Comparison of ENCODE assay signal across 21 cellular contexts in genomic region chr7:80373431-80374032, GRCh38.
"Had no signal": no experiment of that assay in that cellular context is flagged by ENCODE, and none has a peak within 500 bp of the region (broad histone marks: within the 10 kb centered on the region; RNA-seq: fewer than 3 reads in every experiment).

No MANE protein-coding gene starts in this region.

- H3K4me2 ChIP-seq: neural progenitor cell had no signal

- H3K4me3 ChIP-seq: cardiac muscle cell, heart left ventricle, neural progenitor cell, spleen, upper lobe of right lung had no signal

- H3K36me3 ChIP-seq: cardiac muscle cell, heart left ventricle, neural progenitor cell, spleen, upper lobe of right lung, WERI-Rb-1 had no signal

- DNase-seq: activated CD4-positive, alpha-beta T cell treated with anti-CD3 and anti-CD28 coated beads, Interleukin-2, amount 10 ng/mL, durations not matched to agents 7 days and 5 days; activated CD4-positive, CD25-positive, alpha-beta regulatory T cell treated with anti-CD3 and anti-CD28 coated beads, Interleukin-2, amount 50 U/mL, for 72 hours; activated CD8-positive, alpha-beta memory T cell treated with anti-CD3 and anti-CD28 coated beads, Interleukin-2, amount 10 ng/mL, durations not matched to agents 7 days and 5 days; activated CD8-positive, alpha-beta T cell treated with anti-CD3 and anti-CD28 coated beads for 36 hours; activated gamma-delta T cell; activated naive CD4-positive, alpha-beta T cell treated with anti-CD3 and anti-CD28 coated beads, Interleukin-2, amount 50 U/mL, for 16 hours; activated naive CD8-positive, alpha-beta T cell treated with anti-CD3 and anti-CD28 coated beads, Interleukin-2, amount 50 U/mL, for 24 hours; activated T-cell treated with anti-CD3 and anti-CD28 coated beads for 4 hours; heart left ventricle; mesenchymal stem cell; naive thymus-derived CD4-positive, alpha-beta T cell; retina; spleen; stimulated activated CD4-positive, alpha-beta T cell treated with anti-CD3 and anti-CD28 coated beads, Interleukin-4, amount 100 ng/mL, for 24 hours; stimulated activated naive CD4-positive, alpha-beta T cell treated with Interleukin-2 at 50 U/mL for 16 hours; upper lobe of right lung; WERI-Rb-1 had no signal

- H3K9me3 ChIP-seq: upper lobe of right lung had no signal

- FAIRE-seq: islet of Langerhans, TTC549 had no signal

- ATAC-seq: activated CD8-positive, alpha-beta memory T cell treated with anti-CD3 and anti-CD28 coated beads, Interleukin-2, amount 10 ng/mL, durations not matched to agents 7 days and 5 days; activated CD8-positive, alpha-beta T cell treated with anti-CD3 and anti-CD28 coated beads for 36 hours; activated naive CD8-positive, alpha-beta T cell treated with anti-CD3 and anti-CD28 coated beads, Interleukin-2, amount 50 U/mL, for 24 hours; heart left ventricle; naive thymus-derived CD4-positive, alpha-beta T cell; upper lobe of right lung had no signal

- H3K27ac ChIP-seq: cardiac muscle cell, heart left ventricle, neural progenitor cell, spleen, upper lobe of right lung, WERI-Rb-1 had no signal

- H2AFZ ChIP-seq: neural progenitor cell had no signal

- H3K4me1 ChIP-seq: neural progenitor cell, spleen, upper lobe of right lung had no signal

- H3K9ac ChIP-seq: neural progenitor cell had no signal

- H3K27me3 ChIP-seq: cardiac muscle cell, heart left ventricle, neural progenitor cell, spleen, upper lobe of right lung had no signal
